ENCODE assay signal across 13 cellular contexts in genomic region chr1:179178135-179178630, GRCh38.
"Had no signal": no experiment of that assay in that cellular context is flagged by ENCODE, and none has a peak within 500 bp of the region (broad histone marks: within the 10 kb centered on the region; RNA-seq: fewer than 3 reads in every experiment).

No MANE protein-coding gene starts in this region.

- H3K27ac ChIP-seq: stomach, testis had no signal

- H3K9me3 ChIP-seq: stomach, testis had no signal

- H3K4me3 Mint-ChIP-seq: activated CD4-positive, alpha-beta T cell treated with anti-CD3 and anti-CD28 coated beads, Interleukin-2, amount 10 ng/mL, durations not matched to agents 7 days and 5 days; nephron had no signal

- H3K36me3 ChIP-seq: stomach had no signal

- DNase-seq: activated CD4-positive, alpha-beta T cell treated with anti-CD3 and anti-CD28 coated beads, Interleukin-2, amount 10 ng/mL, durations not matched to agents 7 days and 5 days; activated CD4-positive, CD25-positive, alpha-beta regulatory T cell; activated CD8-positive, alpha-beta memory T cell treated with anti-CD3 and anti-CD28 coated beads for 24 hours; activated naive CD4-positive, alpha-beta T cell treated with Interleukin-2 at 50 U/mL for 16 hours; cortex of kidney; effector CD4-positive, alpha-beta T cell; nucleus accumbens; right cardiac atrium; stomach; testis had no signal

- ATAC-seq: right cardiac atrium had no signal

- H3K4me1 Mint-ChIP-seq: activated CD4-positive, alpha-beta T cell treated with anti-CD3 and anti-CD28 coated beads, Interleukin-2, amount 10 ng/mL, durations not matched to agents 7 days and 5 days had no signal

- H3K27ac Mint-ChIP-seq: activated CD4-positive, alpha-beta T cell treated with anti-CD3 and anti-CD28 coated beads, Interleukin-2, amount 10 ng/mL, durations not matched to agents 7 days and 5 days; nephron; progenitor cell of endocrine pancreas had no signal

- H3K9me3 Mint-ChIP-seq: activated CD4-positive, alpha-beta T cell treated with anti-CD3 and anti-CD28 coated beads, Interleukin-2, amount 10 ng/mL, durations not matched to agents 7 days and 5 days; nephron had no signal

- H3K4me3 ChIP-seq: stomach, testis had no signal

- FAIRE-seq: TTC549 had no signal

- H3K27me3 Mint-ChIP-seq: activated CD4-positive, alpha-beta T cell treated with anti-CD3 and anti-CD28 coated beads, Interleukin-2, amount 10 ng/mL, durations not matched to agents 7 days and 5 days; progenitor cell of endocrine pancreas had no signal

- H3K27me3 ChIP-seq: stomach, testis had no signal
